3 cellular contexts compared by ENCODE assay signal in the genomic region with DNA sequence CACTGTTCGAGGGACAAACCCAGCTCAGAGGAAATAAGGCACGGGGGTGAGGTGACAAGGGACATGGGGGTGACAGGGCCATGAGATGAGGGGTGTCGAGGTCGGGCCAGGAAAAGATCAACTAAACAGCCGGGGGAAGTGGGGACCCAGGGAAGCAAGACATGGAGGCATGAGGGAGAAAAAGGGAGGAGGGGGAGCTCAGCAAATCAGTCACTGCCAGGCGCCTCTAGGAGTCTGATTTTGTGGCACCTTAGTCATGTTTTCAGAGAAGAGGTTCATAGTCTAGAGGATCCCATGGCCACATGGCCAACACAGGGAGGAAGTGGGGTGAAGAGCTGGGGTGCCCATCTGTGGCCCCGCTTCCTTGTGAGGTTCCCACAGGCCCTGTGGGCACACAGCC.
"Had no signal": no experiment of that assay in that cellular context is flagged by ENCODE, and none has a peak within 500 bp of the region (broad histone marks: within the 10 kb centered on the region; RNA-seq: fewer than 3 reads in every experiment).

No MANE protein-coding gene starts in this region.

- DNase-seq: GDM1, GF-D8 had no signal

- ATAC-seq: GM12878 had no signal

- H3K4me3 ChIP-seq: GM12878 had no signal
